Comparison of ENCODE assay signal across 1 cellular context in the genomic region with DNA sequence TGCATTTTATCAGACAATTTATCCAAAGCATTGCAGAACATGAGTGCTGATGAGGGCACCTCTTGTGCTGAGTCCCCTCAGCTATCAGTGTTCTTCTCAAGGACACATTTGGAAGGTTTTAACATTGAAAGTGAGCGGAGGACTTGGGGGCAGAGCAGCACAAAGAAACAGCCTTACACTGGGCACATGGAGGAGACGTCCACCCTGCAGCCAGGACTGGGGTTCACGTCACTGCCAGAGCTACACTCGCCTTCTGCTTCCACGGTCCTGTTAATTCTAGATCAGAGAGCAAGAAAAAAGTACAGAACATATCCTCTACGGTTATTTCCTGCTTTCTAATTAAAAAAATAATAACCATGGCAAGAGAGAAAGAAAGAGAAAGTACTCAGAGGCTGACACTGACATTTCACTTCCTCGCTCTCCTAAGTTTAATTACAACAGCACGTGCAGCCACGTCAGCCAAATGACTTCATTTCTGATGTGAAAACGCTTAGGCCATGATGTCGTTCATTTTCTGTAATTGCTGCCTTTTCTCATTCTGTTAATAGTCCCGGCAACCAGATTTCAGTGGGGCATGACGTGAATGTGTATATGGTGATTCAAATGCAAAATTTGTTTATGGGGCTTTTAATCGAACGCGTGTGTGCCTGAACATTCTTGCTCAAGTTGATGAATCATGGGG.
TF ChIP-seq lines count a peak whose summit lies in the region.

No MANE protein-coding gene starts in this region.

TF ChIP-seq in GM12878, 131 proteins besides CTCF, POLR2A, EP300 and RAD21 (continued from another document):
- TF ChIP-seq, protein P1, sequence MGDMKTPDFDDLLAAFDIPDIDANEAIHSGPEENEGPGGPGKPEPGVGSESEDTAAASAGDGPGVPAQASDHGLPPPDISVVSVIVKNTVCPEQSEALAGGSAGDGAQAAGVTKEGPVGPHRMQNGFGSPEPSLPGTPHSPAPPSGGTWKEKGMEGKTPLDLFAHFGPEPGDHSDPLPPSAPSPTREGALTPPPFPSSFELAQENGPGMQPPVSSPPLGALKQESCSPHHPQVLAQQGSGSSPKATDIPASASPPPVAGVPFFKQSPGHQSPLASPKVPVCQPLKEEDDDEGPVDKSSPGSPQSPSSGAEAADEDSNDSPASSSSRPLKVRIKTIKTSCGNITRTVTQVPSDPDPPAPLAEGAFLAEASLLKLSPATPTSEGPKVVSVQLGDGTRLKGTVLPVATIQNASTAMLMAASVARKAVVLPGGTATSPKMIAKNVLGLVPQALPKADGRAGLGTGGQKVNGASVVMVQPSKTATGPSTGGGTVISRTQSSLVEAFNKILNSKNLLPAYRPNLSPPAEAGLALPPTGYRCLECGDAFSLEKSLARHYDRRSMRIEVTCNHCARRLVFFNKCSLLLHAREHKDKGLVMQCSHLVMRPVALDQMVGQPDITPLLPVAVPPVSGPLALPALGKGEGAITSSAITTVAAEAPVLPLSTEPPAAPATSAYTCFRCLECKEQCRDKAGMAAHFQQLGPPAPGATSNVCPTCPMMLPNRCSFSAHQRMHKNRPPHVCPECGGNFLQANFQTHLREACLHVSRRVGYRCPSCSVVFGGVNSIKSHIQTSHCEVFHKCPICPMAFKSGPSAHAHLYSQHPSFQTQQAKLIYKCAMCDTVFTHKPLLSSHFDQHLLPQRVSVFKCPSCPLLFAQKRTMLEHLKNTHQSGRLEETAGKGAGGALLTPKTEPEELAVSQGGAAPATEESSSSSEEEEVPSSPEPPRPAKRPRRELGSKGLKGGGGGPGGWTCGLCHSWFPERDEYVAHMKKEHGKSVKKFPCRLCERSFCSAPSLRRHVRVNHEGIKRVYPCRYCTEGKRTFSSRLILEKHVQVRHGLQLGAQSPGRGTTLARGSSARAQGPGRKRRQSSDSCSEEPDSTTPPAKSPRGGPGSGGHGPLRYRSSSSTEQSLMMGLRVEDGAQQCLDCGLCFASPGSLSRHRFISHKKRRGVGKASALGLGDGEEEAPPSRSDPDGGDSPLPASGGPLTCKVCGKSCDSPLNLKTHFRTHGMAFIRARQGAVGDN (IDR thresholded peaks at IDR 0.05): 0 out of 2 replicates have a peak, but pooled peaks have one; percentile 16
- peak; percentile 95 for TF ChIP-seq CREB1 (IDR thresholded peaks at IDR 0.05; ENCODE audit: low read depth)
- peak; percentile 76 for TF ChIP-seq RAD51 (IDR thresholded peaks at IDR 0.05)
- TF ChIP-seq CREM (IDR thresholded peaks at IDR 0.05; ENCODE audit: low read depth): peak; percentile 94
- TF ChIP-seq NBN (IDR thresholded peaks at IDR 0.05): 0 out of 2 replicates have a peak, but pooled peaks have one; percentile 37
- TF ChIP-seq ZNF384 (IDR thresholded peaks at IDR 0.05; ENCODE audit: borderline replicate concordance, low read depth, low read length): peak; percentile 11; the same call in 1 of the 2 replicates
- TF ChIP-seq USF1 (IDR thresholded peaks at IDR 0.05; ENCODE audit: borderline replicate concordance, extremely low read length, insufficient read depth, low read depth, low read length): no peak
- no peak for TF ChIP-seq GABPA (IDR thresholded peaks at IDR 0.05; ENCODE audit: low read depth)
- peak; percentile 31; the same call in 1 of the 2 replicates for TF ChIP-seq MXI1 (IDR thresholded peaks at IDR 0.05; ENCODE audit: low read depth, low read length)
- peak; percentile 38; the same call in 1 of the 2 replicates for TF ChIP-seq JUND (IDR thresholded peaks at IDR 0.05; ENCODE audit: low read depth, low read length)
- peak; percentile 87 for TF ChIP-seq ATF2 (IDR thresholded peaks at IDR 0.05; ENCODE audit: low read length)
- no peak for TF ChIP-seq IRF3 (IDR thresholded peaks at IDR 0.05)
- peak; percentile 76; the same call in 1 of the 2 replicates for TF ChIP-seq MTA2 (IDR thresholded peaks at IDR 0.05; ENCODE audit: low read depth)
- TF ChIP-seq PKNOX1 (IDR thresholded peaks at IDR 0.05): peak; percentile 69
- peak; percentile 98 to 99 for TF ChIP-seq BHLHE40 (IDR thresholded peaks at IDR 0.05; ENCODE audit: borderline replicate concordance in 1 of 2, low read depth in 2 of 2, low read length in 1 of 2)
- TF ChIP-seq ATF7 (IDR thresholded peaks at IDR 0.05; ENCODE audit: low read depth): peak; percentile 98
- TF ChIP-seq SPI1 (IDR thresholded peaks at IDR 0.05; ENCODE audit: borderline replicate concordance, insufficient read depth, low read depth, low read length): peak; percentile 73
